20 cellular contexts compared by ENCODE assay signal in genomic region chr5:53944981-53945380, GRCh38.
A peak's percentile ranks its signal among the peaks of the same experiment; 100 is the strongest.
DNase-seq lines count a peak whose midpoint lies in the region; ATAC-seq, FAIRE-seq and TF ChIP-seq lines count a peak whose summit lies in the region.
"Had no signal": no experiment of that assay in that cellular context is flagged by ENCODE, and none has a peak within 500 bp of the region (broad histone marks: within the 10 kb centered on the region; RNA-seq: fewer than 3 reads in every experiment).

No MANE protein-coding gene starts in this region.

- no peak for ATAC-seq in HG03175 (IDR thresholded peaks at IDR 0.05; ENCODE audit: unreplicated experiment)
- ATAC-seq: sciatic nerve; stimulated activated effector memory CD8-positive, alpha-beta T cell treated with anti-CD3 and anti-CD28 coated beads, Interleukin-12 subunit alpha, Interleukin-12 subunit beta, amount 100 ng/mL, for 72 hours had no signal

- H3K79me2 ChIP-seq in osteoblast (ENCODE audit: insufficient read depth, low read length): no peaks in the 10 kb centered on the region

- no peak overlapping the region for H3K4me2 ChIP-seq in osteoblast (ENCODE audit: insufficient read depth, low read length)

- TF ChIP-seq CTCF in epithelial cell of proximal tubule (conservative IDR thresholded peaks at IDR 0.05; ENCODE audit: low read depth, low read length) (no peak), osteoblast (IDR thresholded peaks at IDR 0.05; ENCODE audit: extremely low read depth, low read depth, low read length) (no peak)

- H2AFZ ChIP-seq in osteoblast (ENCODE audit: low read length): no peak overlapping the region

- H3K4me3 ChIP-seq in epithelial cell of proximal tubule (ENCODE audit: low read depth, low read length) (no peak overlapping the region), osteoblast (ENCODE audit: insufficient read depth, low read length) (no peak overlapping the region)
- H3K4me3 ChIP-seq: adrenal gland, dorsolateral prefrontal cortex, lung, thoracic aorta had no signal

- peak; percentile 40 for DNase-seq in HCEC 1CT
- DNase-seq in RCC 7860 (ENCODE audit: low spot score): peak; percentile 22
- DNase-seq in epithelial cell of proximal tubule (ENCODE audit: low read depth): peak; percentile 35
- DNase-seq in osteoblast (ENCODE audit: insufficient read length, low spot score, missing footprints): peak; percentile 37
- no peak for DNase-seq in NCI-H1930 (lab: John Stamatoyannopoulos, UW)
- no peak for DNase-seq in superior temporal gyrus (ENCODE audit: extremely low spot score)
- DNase-seq: activated CD4-positive, alpha-beta T cell treated with anti-CD3 and anti-CD28 coated beads, Interleukin-2, amount 50 U/mL, for 1 hour; activated CD8-positive, alpha-beta memory T cell treated with anti-CD3 and anti-CD28 coated beads, Interleukin-2, amount 50 U/mL, for 48 hours; activated gamma-delta T cell treated with Interleukin-2 at 50 U/mL for 16 hours; adrenal gland; caudate nucleus; dorsolateral prefrontal cortex; NCI-H1417; NCI-H524 treated with DMSO at 0.1 percent for 48 hours had no signal

- H3K27me3 ChIP-seq in osteoblast (ENCODE audit: insufficient read depth, low read length): no peaks in the 10 kb centered on the region
- H3K27me3 ChIP-seq: adrenal gland, dorsolateral prefrontal cortex had no signal

- H3K9me3 ChIP-seq in osteoblast (ENCODE audit: low read depth, low read length): no peaks in the 10 kb centered on the region
- H3K9me3 ChIP-seq: adrenal gland, thoracic aorta had no signal

- H3K4me1 ChIP-seq in osteoblast (ENCODE audit: insufficient read depth, low read length): no peaks in the 10 kb centered on the region
- H3K4me1 ChIP-seq: adrenal gland had no signal

- H3K27ac ChIP-seq in osteoblast (ENCODE audit: low read depth, low read length): no peak overlapping the region
- H3K27ac ChIP-seq: adrenal gland, dorsolateral prefrontal cortex, thoracic aorta had no signal

- no peaks in the 10 kb centered on the region for H3K36me3 ChIP-seq in osteoblast (ENCODE audit: insufficient read depth, low read length)
- H3K36me3 ChIP-seq: adrenal gland, thoracic aorta had no signal

- no peak for FAIRE-seq in RCC 7860 (lab: Jason Lieb, UNC)
- FAIRE-seq: H1 had no signal

- no peaks in the 10 kb centered on the region for H4K20me1 ChIP-seq in osteoblast (ENCODE audit: insufficient read depth, low read length)

Comparison
In these comparisons a context has a peak if more than half of its experiments do, and no peak if none do; other contexts are left out.
1. DNase-seq: peak in HCEC 1CT (single experiment), RCC 7860 (single experiment), epithelial cell of proximal tubule (single experiment) and osteoblast (single experiment); none in NCI-H1930 (0 of 2) and superior temporal gyrus (single experiment).